1 cellular context compared by ENCODE assay signal in genomic region chr10:29619273-29619672, GRCh38.
TF ChIP-seq lines count a peak whose summit lies in the region.

No MANE protein-coding gene starts in this region.

TF ChIP-seq in SK-N-SH, 30 proteins besides CTCF, POLR2A, EP300 and RAD21 (continued from another document):
- 0 out of 2 replicates have a peak, but pooled peaks have one; percentile 34 for TF ChIP-seq ZBTB33 (IDR thresholded peaks at IDR 0.05; ENCODE audit: borderline replicate concordance, low read depth)
- TF ChIP-seq RXRA (IDR thresholded peaks at IDR 0.05; ENCODE audit: borderline replicate concordance, low read depth) = peak; percentile 88; the same call in 1 of the 2 replicates
- no peak for TF ChIP-seq YY1 (IDR thresholded peaks at IDR 0.05; ENCODE audit: low read depth)
- TF ChIP-seq FOSL2 (IDR thresholded peaks at IDR 0.05; ENCODE audit: borderline replicate concordance, low read depth) = peak; percentile 72
- peak; percentile 70; the same call in 1 of the 2 replicates for TF ChIP-seq POLR2AphosphoS5 (IDR thresholded peaks at IDR 0.05; ENCODE audit: low read depth, low read length)
- no peak for TF ChIP-seq RCOR1 (IDR thresholded peaks at IDR 0.05; ENCODE audit: low read length)
- peak; percentile 61; the same call in 1 of the 2 replicates for TF ChIP-seq FOXM1 (IDR thresholded peaks at IDR 0.05; ENCODE audit: low read depth)
- no peak for TF ChIP-seq ELF1 (IDR thresholded peaks at IDR 0.05)
- TF ChIP-seq NRF1 (IDR thresholded peaks at IDR 0.05; ENCODE audit: low read depth, low read length) = no peak
- peak; percentile 70; the same call in 1 of the 2 replicates for TF ChIP-seq TEAD4 (IDR thresholded peaks at IDR 0.05; ENCODE audit: borderline replicate concordance, insufficient read depth)
- TF ChIP-seq REST (IDR thresholded peaks at IDR 0.05; ENCODE audit: low read depth, low read length) = peak; percentile 41; the same call in 1 of the 2 replicates
- no peak for TF ChIP-seq IRF3 (IDR thresholded peaks at IDR 0.05; ENCODE audit: low read depth, low read length)
- peak; percentile 56; the same call in 1 of the 2 replicates for TF ChIP-seq MAX (IDR thresholded peaks at IDR 0.05; ENCODE audit: low read depth)
- no peak for TF ChIP-seq GABPA (IDR thresholded peaks at IDR 0.05; ENCODE audit: low read depth)
- no peak for TF ChIP-seq GATA2 (CRISPR knock-in tag; IDR thresholded peaks at IDR 0.05)
- no peak for TF ChIP-seq MEF2A (IDR thresholded peaks at IDR 0.05; ENCODE audit: borderline replicate concordance, low read depth)
- peak; percentile 96 for TF ChIP-seq PBX3 (IDR thresholded peaks at IDR 0.05)
TF ChIP-seq in SK-N-SH: peak in this region for 14.
